In genomic region chr15:74610302-74610951, GRCh38 we compare ENCODE assay signal across 2 cellular contexts.
TF ChIP-seq lines count a peak whose summit lies in the region.

No MANE protein-coding gene starts in this region.

TF ChIP-seq in GM23338, 12 proteins besides CTCF, POLR2A, EP300 and RAD21:
- TF ChIP-seq EZH2 (IDR thresholded peaks at IDR 0.05; ENCODE audit: low read depth, unreplicated experiment) = no peak
- TF ChIP-seq EZH2phosphoT487 (IDR thresholded peaks at IDR 0.05; ENCODE audit: unreplicated experiment) = no peak
- TF ChIP-seq CREB1 (CRISPR knock-in tag; IDR thresholded peaks at IDR 0.05; ENCODE audit: low read depth) = no peak
- TF ChIP-seq ZNF331 (CRISPR knock-in tag; IDR thresholded peaks at IDR 0.05; ENCODE audit: low read depth) = no peak
- no peak for TF ChIP-seq JUNB (IDR thresholded peaks at IDR 0.05; ENCODE audit: unreplicated experiment)
- TF ChIP-seq REST (IDR thresholded peaks at IDR 0.05; ENCODE audit: unreplicated experiment) = no peak
- no peak for TF ChIP-seq POLR2AphosphoS5 (IDR thresholded peaks at IDR 0.05; ENCODE audit: low read depth)
- no peak for TF ChIP-seq NANOG (IDR thresholded peaks at IDR 0.05; ENCODE audit: borderline replicate concordance)
- TF ChIP-seq ZNF462 (CRISPR knock-in tag; IDR thresholded peaks at IDR 0.05) = no peak

TF ChIP-seq in H1, 55 proteins besides CTCF, POLR2A, EP300 and RAD21:
- TF ChIP-seq E2F6 (IDR thresholded peaks at IDR 0.05) (no peak), TAF7 (optimal IDR thresholded peaks at IDR 0.05; ENCODE audit: borderline replicate concordance, low read depth, low read length) (no peak), CEBPB (IDR thresholded peaks at IDR 0.05; ENCODE audit: low read depth, low read length) (no peak)
